3 cellular contexts compared by ENCODE assay signal in genomic region chr17:1985093-1985492, GRCh38.
TF ChIP-seq lines count a peak whose summit lies in the region.

No MANE protein-coding gene starts in this region.

TF ChIP-seq in H1, 55 proteins besides CTCF, POLR2A, EP300 and RAD21:
- TF ChIP-seq TAF1 (IDR thresholded peaks at IDR 0.05; ENCODE audit: low read depth, low read length) (no peak), SAP30 (IDR thresholded peaks at IDR 0.05; ENCODE audit: insufficient read depth, insufficient replicate concordance, low read length) (no peak), RFX5 (IDR thresholded peaks at IDR 0.05; ENCODE audit: borderline replicate concordance, low read depth, low read length) (no peak), CEBPB (IDR thresholded peaks at IDR 0.05; ENCODE audit: low read depth, low read length) (no peak)

TF ChIP-seq in HepG2, 621 proteins besides CTCF, POLR2A, EP300 and RAD21:
- TF ChIP-seq KDM4B (CRISPR knock-in tag; IDR thresholded peaks at IDR 0.05): no peak
- TF ChIP-seq ZKSCAN5 (CRISPR knock-in tag; IDR thresholded peaks at IDR 0.05): peak; percentile 62; the same call in 1 of the 2 replicates

TF ChIP-seq in WTC11, 78 proteins besides CTCF, POLR2A, EP300 and RAD21:
- TF ChIP-seq E2F1 (CRISPR knock-in tag; IDR thresholded peaks at IDR 0.05) (no peak), ZNF532 (CRISPR knock-in tag; IDR thresholded peaks at IDR 0.05; ENCODE audit: borderline replicate concordance) (no peak), ZNF512 (CRISPR knock-in tag; IDR thresholded peaks at IDR 0.05; ENCODE audit: borderline replicate concordance) (no peak), ZNF425 (CRISPR knock-in tag; conservative IDR thresholded peaks at IDR 0.05) (no peak), NR3C1 (CRISPR knock-in tag; conservative IDR thresholded peaks at IDR 0.05; ENCODE audit: low read depth) (no peak), NFYB (CRISPR knock-in tag; conservative IDR thresholded peaks at IDR 0.05; ENCODE audit: low read depth) (no peak), SMAD4 (CRISPR knock-in tag; IDR thresholded peaks at IDR 0.05) (no peak), AR (CRISPR knock-in tag; IDR thresholded peaks at IDR 0.05) (no peak), CREB1 (CRISPR knock-in tag; IDR thresholded peaks at IDR 0.05) (no peak), SP1 (CRISPR knock-in tag; conservative IDR thresholded peaks at IDR 0.05) (no peak), ZNF423 (CRISPR knock-in tag; IDR thresholded peaks at IDR 0.05) (no peak)
